ENCODE assay signal across 8 cellular contexts in the genomic region with DNA sequence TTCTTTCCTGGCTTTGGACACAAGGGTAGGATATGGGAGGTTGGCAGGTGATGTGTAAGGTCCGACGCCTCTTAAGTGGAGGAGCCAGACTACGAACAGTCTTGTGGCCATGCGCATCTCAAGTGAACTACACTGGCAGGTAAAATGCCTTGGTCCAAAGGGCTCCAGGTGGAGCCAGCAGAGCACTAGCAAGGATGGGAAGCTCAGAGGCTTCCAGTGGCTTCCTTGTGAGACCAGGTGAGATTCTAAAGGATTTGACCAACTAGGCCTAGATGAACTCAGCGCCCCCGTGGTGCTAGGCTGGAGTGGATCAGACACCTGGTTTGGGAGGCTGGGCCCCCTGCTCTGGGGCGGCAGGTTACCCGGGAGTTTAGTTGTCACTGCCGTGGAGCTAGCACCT. TPM values are rescaled to one million over a fixed set of nuclear protein-coding genes. Genes with fewer than 3 reads are reported as not detected.
DNase-seq lines count a peak whose midpoint lies in the region; ATAC-seq and TF ChIP-seq lines count a peak whose summit lies in the region.

No MANE protein-coding gene starts in this region.

- H3K4me3 ChIP-seq in left ventricle myocardium inferior, result peak overlapping the region; percentile 94
- peak overlapping the region; percentile 68 to 78 for H3K4me3 ChIP-seq in body of pancreas
- H3K4me3 ChIP-seq in mesendoderm (ENCODE audit: low read length), result peak overlapping the region; percentile 98
- H3K4me3 ChIP-seq in vagina, result peak overlapping the region; percentile 88 to 98

- no peak for ATAC-seq in Right ventricle myocardium inferior
- ATAC-seq in body of pancreas, result no peak

- no peak overlapping the region for H3K4ac ChIP-seq in mesendoderm (ENCODE audit: low read depth, low read length)

- H4K8ac ChIP-seq in mesendoderm (ENCODE audit: low read depth, low read length), result no peak overlapping the region

- H2BK120ac ChIP-seq in mesendoderm (ENCODE audit: low read depth, low read length), result no peak overlapping the region

- H3K4me1 ChIP-seq in left ventricle myocardium inferior, result peaks cover 52% of the 10 kb centered on the region
- H3K4me1 ChIP-seq in body of pancreas, result peaks cover 37% of the 10 kb centered on the region
- no peaks in the 10 kb centered on the region for H3K4me1 ChIP-seq in mesendoderm (ENCODE audit: control insufficient read depth, low read depth, low read length)
- H3K4me1 ChIP-seq in vagina, result peaks cover 41% of the 10 kb centered on the region

- H3K27me3 ChIP-seq in left ventricle myocardium inferior (ENCODE audit: low read depth), result no peaks in the 10 kb centered on the region
- no peaks in the 10 kb centered on the region for H3K27me3 ChIP-seq in body of pancreas
- H3K27me3 ChIP-seq in mesendoderm (ENCODE audit: insufficient read depth, low read length, poor library complexity), result no peaks in the 10 kb centered on the region
- H3K27me3 ChIP-seq in vagina, result no peaks in the 10 kb centered on the region

- H3K9me3 ChIP-seq in left ventricle myocardium inferior (replicated peaks), result no peaks in the 10 kb centered on the region
- no peaks in the 10 kb centered on the region for H3K9me3 ChIP-seq in body of pancreas
- H3K9me3 ChIP-seq in vagina, result no peaks in the 10 kb centered on the region

- TF ChIP-seq POLR2A in body of pancreas (IDR thresholded peaks at IDR 0.05) (no peak), vagina (IDR thresholded peaks at IDR 0.05) (no peak)

- TF ChIP-seq CTCF in left ventricle myocardium inferior (IDR thresholded peaks at IDR 0.05; ENCODE audit: borderline replicate concordance) (no peak), body of pancreas (IDR thresholded peaks at IDR 0.05) (no peak), vagina (IDR thresholded peaks at IDR 0.05) (no peak)

- H3K79me1 ChIP-seq in mesendoderm (ENCODE audit: low read length), result peaks cover 4% of the 10 kb centered on the region

- peaks cover 28% of the 10 kb centered on the region for H3K36me3 ChIP-seq in left ventricle myocardium inferior
- peaks cover 4 to 8% of the 10 kb centered on the region in 2 donors for H3K36me3 ChIP-seq in body of pancreas (replicated peaks in 1 of 2; ENCODE audit: insufficient read depth in 1 of 2, low read depth in 2 of 2)
- H3K36me3 ChIP-seq in mesendoderm (ENCODE audit: control insufficient read depth, insufficient read depth, low read length), result peaks cover 15% of the 10 kb centered on the region
- H3K36me3 ChIP-seq in vagina, result peaks cover 0 to 30% of the 10 kb centered on the region in 2 donors

- H3K9ac ChIP-seq in mesendoderm (ENCODE audit: low read length), result peak overlapping the region; percentile 93

- no peak overlapping the region for H4K5ac ChIP-seq in mesendoderm (ENCODE audit: low read length)

- peak overlapping the region; percentile 87 for H3K4me2 ChIP-seq in mesendoderm (ENCODE audit: low read length)

- intact Hi-C loops in left ventricle myocardium inferior (cut with micrococcal nuclease) (no loop called here), Right ventricle myocardium inferior (cut with DNase I) (no loop called here), body of pancreas (cut with DNase I) (no loop called here), vagina (cut with DNase I) (no loop called here)

- H3K56ac ChIP-seq in mesendoderm (ENCODE audit: low read length), result peak overlapping the region; percentile 99

- no peak overlapping the region for H2BK15ac ChIP-seq in mesendoderm (replicated peaks; ENCODE audit: low read depth)

- H2AK5ac ChIP-seq in mesendoderm (ENCODE audit: low read length), result no peak overlapping the region

- no peak overlapping the region for H2BK5ac ChIP-seq in mesendoderm (ENCODE audit: low read length)

- no peak overlapping the region for H3K18ac ChIP-seq in mesendoderm (ENCODE audit: low read length)

- DNase-seq in left ventricle myocardium inferior, result no peak
- no peak for DNase-seq in Right ventricle myocardium inferior (ENCODE audit: missing footprints)
- DNase-seq in body of pancreas, result no peak
- DNase-seq in mesendoderm, result no peak
- no peak for DNase-seq in vagina (ENCODE audit: extremely low spot score in 2 of 2)
- DNase-seq in hypothalamus (lab: John Stamatoyannopoulos, UW), result no peak
- DNase-seq in GOT3 (lab: John Stamatoyannopoulos, UW), result no peak
- DNase-seq in stimulated activated naive CD4-positive, alpha-beta T cell treated with Interleukin-2 at 50 U/mL for 16 hours (lab: John Stamatoyannopoulos, UW), result no peak

- H3K79me2 ChIP-seq in mesendoderm (ENCODE audit: control insufficient read depth, insufficient read depth, low read length), result peaks cover 30% of the 10 kb centered on the region

- WGBS in body of pancreas, 2 donors, result 7 to 41% methylated on average over 4 to 9 of the region's 9 CpGs
- WGBS in mesendoderm (ENCODE audit: extremely low coverage, insufficient coverage, low lambda C conversion rate), result no CpG with 5 or more reads among the region's 9 CpGs

- no peak overlapping the region for H3K23ac ChIP-seq in mesendoderm (ENCODE audit: low read length)

- H3K27ac ChIP-seq in left ventricle myocardium inferior (replicated peaks) (peak overlapping the region; percentile 97), body of pancreas (peak overlapping the region; percentile 90 to 97 (median 95)), mesendoderm (ENCODE audit: low read depth, low read length) (no peak overlapping the region), vagina (peak overlapping the region; percentile 91)

RNA-seq across cellular contexts. Expression of gene RPS2, which starts 1.0 kb away (rescaled TPM):
- total RNA-seq in left ventricle myocardium inferior (753 TPM), Right ventricle myocardium inferior (907 TPM), body of pancreas (1,000 to 10,000 TPM; 2,300 to 2,472 TPM), vagina (3,117 TPM)
- polyA plus RNA-seq in mesendoderm (2013, experiment 1 of 2), result 5,567 TPM
- 5,746 TPM for polyA plus RNA-seq in mesendoderm (2013, experiment 2 of 2)

RNA-seq across cellular contexts. Expression of gene RNF151, which starts 1.0 kb away (rescaled TPM):
- not detected for total RNA-seq in left ventricle myocardium inferior
- total RNA-seq in Right ventricle myocardium inferior, result not detected
- total RNA-seq in body of pancreas, result not detected
- polyA plus RNA-seq in mesendoderm (2013, experiment 1 of 2), result not detected
- polyA plus RNA-seq in mesendoderm (2013, experiment 2 of 2), result 0.06 TPM
- total RNA-seq in vagina, result not detected

RNA-seq across cellular contexts. Expression of gene TBL3, which starts 6.2 kb away (rescaled TPM):
- total RNA-seq in left ventricle myocardium inferior, result 22.6 TPM
- total RNA-seq in Right ventricle myocardium inferior, result 24.9 TPM
- 10 to 100 TPM; 38.9 to 40.7 TPM for total RNA-seq in body of pancreas
- polyA plus RNA-seq in mesendoderm (2013, experiment 1 of 2), result 29.8 TPM
- 29.2 TPM for polyA plus RNA-seq in mesendoderm (2013, experiment 2 of 2)
- total RNA-seq in vagina, result 44.2 TPM

RNA-seq across cellular contexts. Expression of gene NDUFB10, which starts 6.3 kb away (rescaled TPM):
- total RNA-seq in left ventricle myocardium inferior (601 TPM), Right ventricle myocardium inferior (737 TPM), body of pancreas (10 to 100 TPM; 39.2 to 86.1 TPM), vagina (132 TPM)
- 149 TPM for polyA plus RNA-seq in mesendoderm (2013, experiment 1 of 2)
- polyA plus RNA-seq in mesendoderm (2013, experiment 2 of 2), result 156 TPM

RNA-seq across cellular contexts. Expression of gene RPL3L, which starts 11.1 kb away (rescaled TPM):
- total RNA-seq in left ventricle myocardium inferior, result 262 TPM
- total RNA-seq in Right ventricle myocardium inferior, result 271 TPM
- total RNA-seq in body of pancreas, result 10 to 100 TPM in 1 of 2 donors, not detected in 1; 16.5 TPM
- 0.08 TPM for polyA plus RNA-seq in mesendoderm (2013, experiment 1 of 2)
- polyA plus RNA-seq in mesendoderm (2013, experiment 2 of 2), result 0.13 TPM
- not detected for total RNA-seq in vagina
